In the genomic region with DNA sequence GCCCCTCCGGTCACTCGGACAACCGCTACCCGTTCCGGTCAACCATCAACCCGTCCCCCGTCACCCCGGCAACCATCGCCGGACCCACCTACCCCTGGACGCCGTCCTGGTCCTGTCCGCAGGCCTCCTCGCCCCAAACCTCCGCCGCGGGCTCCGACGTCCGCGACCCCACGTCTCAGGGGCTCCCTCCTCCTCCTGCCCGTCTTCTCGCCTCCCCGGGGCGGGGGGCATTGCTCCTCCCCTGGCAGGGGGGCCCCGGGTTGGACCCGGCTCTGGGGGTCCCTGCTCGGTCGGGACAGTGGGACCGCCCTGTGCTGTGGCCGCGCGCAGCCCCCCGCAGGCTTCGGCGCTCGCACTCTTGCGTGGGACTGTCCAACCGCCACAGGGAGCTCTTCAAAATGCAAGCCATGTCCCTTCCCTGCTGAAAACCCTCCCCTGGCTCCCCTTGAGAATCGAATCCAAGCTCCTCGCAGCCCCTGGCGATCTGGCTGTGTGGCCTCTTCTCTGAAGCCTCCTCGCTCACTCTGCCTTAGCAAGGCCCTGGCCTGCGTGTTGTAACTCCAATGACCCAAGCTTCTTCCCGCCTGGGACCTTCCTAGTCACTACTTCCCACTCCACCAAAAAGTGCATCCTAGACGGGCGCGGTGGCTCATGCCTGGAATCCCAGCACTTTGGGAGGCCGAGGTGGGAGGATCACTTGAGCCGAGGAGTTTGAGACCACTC, we compare ENCODE assay signal across 8 cellular contexts.
DNase-seq lines count a peak whose midpoint lies in the region; ATAC-seq, FAIRE-seq and TF ChIP-seq lines count a peak whose summit lies in the region.

No MANE protein-coding gene starts in this region.

- TF ChIP-seq CTCF in foreskin fibroblast (IDR thresholded peaks at IDR 0.05; ENCODE audit: low read depth, low read length) (no peak), retinal pigment epithelial cell (conservative IDR thresholded peaks at IDR 0.05; ENCODE audit: low read depth, low read length) (no peak)

- ATAC-seq in GM19463 (IDR thresholded peaks at IDR 0.05; ENCODE audit: unreplicated experiment) (peak; percentile 12), SK-N-SH treated with all-trans-retinoic acid at 6 μM for 48 hours (peak; percentile 13), HG02759 (IDR thresholded peaks at IDR 0.05; ENCODE audit: unreplicated experiment) (no peak)

- H3K4me3 ChIP-seq in foreskin fibroblast (ENCODE audit: low read depth in 1 of 2, low read length in 2 of 2): peak overlapping the region; percentile 49 to 67
- H3K4me3 ChIP-seq in retinal pigment epithelial cell (ENCODE audit: low read length): peak overlapping the region; percentile 71

- FAIRE-seq in GM19239 (lab: Jason Lieb, UNC): no peak

- DNase-seq in foreskin fibroblast: peak in 1 of 2 donors; percentile 46
- DNase-seq in retinal pigment epithelial cell (ENCODE audit: low read depth): no peak
- no peak for DNase-seq in GM19239 (ENCODE audit: insufficient read length, low spot score)
- no peak for DNase-seq in LoVo (ENCODE audit: low spot score)
- DNase-seq in SIG-M5 (lab: John Stamatoyannopoulos, UW): no peak

TF ChIP-seq in SK-N-SH treated with all-trans-retinoic acid at 6 μM for 48 hours, 23 proteins besides CTCF, POLR2A, EP300 and RAD21:
- TF ChIP-seq, protein P1, sequence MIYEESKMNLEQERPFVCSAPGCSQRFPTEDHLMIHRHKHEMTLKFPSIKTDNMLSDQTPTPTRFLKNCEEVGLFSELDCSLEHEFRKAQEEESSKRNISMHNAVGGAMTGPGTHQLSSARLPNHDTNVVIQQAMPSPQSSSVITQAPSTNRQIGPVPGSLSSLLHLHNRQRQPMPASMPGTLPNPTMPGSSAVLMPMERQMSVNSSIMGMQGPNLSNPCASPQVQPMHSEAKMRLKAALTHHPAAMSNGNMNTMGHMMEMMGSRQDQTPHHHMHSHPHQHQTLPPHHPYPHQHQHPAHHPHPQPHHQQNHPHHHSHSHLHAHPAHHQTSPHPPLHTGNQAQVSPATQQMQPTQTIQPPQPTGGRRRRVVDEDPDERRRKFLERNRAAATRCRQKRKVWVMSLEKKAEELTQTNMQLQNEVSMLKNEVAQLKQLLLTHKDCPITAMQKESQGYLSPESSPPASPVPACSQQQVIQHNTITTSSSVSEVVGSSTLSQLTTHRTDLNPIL (CRISPR knock-in tag; IDR thresholded peaks at IDR 0.05; ENCODE audit: low read depth): no peak
- no peak for TF ChIP-seq ZC3H10 (CRISPR knock-in tag; IDR thresholded peaks at IDR 0.05)
- TF ChIP-seq, protein P2, sequence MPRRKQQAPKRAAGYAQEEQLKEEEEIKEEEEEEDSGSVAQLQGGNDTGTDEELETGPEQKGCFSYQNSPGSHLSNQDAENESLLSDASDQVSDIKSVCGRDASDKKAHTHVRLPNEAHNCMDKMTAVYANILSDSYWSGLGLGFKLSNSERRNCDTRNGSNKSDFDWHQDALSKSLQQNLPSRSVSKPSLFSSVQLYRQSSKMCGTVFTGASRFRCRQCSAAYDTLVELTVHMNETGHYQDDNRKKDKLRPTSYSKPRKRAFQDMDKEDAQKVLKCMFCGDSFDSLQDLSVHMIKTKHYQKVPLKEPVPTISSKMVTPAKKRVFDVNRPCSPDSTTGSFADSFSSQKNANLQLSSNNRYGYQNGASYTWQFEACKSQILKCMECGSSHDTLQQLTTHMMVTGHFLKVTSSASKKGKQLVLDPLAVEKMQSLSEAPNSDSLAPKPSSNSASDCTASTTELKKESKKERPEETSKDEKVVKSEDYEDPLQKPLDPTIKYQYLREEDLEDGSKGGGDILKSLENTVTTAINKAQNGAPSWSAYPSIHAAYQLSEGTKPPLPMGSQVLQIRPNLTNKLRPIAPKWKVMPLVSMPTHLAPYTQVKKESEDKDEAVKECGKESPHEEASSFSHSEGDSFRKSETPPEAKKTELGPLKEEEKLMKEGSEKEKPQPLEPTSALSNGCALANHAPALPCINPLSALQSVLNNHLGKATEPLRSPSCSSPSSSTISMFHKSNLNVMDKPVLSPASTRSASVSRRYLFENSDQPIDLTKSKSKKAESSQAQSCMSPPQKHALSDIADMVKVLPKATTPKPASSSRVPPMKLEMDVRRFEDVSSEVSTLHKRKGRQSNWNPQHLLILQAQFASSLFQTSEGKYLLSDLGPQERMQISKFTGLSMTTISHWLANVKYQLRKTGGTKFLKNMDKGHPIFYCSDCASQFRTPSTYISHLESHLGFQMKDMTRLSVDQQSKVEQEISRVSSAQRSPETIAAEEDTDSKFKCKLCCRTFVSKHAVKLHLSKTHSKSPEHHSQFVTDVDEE (CRISPR knock-in tag; IDR thresholded peaks at IDR 0.05): no peak
